ENCODE assay signal across 2 cellular contexts in the genomic region with DNA sequence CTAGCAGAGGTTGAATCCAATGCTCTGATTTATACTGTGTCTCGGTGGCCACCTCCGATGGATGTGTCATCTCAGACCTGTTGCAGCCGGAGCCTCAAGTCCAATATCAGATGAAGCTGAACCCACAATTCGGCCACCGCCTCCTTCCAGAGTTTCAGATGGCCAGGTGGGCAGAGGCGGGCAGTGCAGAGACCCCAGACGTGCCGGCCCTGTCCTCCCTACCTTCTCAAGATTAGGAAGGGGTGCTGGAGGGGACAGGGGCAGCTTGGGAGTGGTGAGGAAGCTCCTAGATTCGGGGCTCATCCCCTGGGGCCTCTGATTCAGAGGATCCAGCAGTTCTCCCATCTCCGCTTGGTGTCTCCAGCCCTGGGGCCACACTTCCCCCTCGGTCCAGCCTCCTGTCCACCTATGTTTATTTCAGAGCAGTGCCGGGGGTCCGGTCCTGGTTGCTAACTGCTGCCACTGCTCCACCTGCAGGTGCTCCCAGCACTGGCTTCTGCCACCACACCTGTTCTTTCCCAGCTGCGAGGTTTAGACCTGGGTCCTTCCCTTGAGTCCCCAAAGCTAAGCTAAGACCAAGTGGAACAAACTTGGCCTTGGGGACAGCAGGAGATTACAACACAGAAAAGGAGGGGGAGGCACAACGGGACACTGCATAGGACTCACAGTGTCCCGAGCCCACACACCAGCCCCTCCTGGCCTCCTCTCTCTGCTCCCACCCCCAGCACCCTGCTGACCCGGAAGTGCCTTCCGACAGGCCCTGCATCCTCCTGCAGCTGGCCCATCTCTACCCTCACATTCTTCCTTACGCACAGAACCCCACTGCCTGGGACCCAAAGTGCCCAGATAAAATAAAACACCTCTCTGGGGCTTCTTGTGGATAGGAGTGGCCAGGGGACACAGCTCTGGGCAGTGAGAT.
TF ChIP-seq lines count a peak whose summit lies in the region.

No MANE protein-coding gene starts in this region.

TF ChIP-seq in SK-N-SH, 30 proteins besides CTCF, POLR2A, EP300 and RAD21 (continued from another document):
- TF ChIP-seq, protein P1, sequence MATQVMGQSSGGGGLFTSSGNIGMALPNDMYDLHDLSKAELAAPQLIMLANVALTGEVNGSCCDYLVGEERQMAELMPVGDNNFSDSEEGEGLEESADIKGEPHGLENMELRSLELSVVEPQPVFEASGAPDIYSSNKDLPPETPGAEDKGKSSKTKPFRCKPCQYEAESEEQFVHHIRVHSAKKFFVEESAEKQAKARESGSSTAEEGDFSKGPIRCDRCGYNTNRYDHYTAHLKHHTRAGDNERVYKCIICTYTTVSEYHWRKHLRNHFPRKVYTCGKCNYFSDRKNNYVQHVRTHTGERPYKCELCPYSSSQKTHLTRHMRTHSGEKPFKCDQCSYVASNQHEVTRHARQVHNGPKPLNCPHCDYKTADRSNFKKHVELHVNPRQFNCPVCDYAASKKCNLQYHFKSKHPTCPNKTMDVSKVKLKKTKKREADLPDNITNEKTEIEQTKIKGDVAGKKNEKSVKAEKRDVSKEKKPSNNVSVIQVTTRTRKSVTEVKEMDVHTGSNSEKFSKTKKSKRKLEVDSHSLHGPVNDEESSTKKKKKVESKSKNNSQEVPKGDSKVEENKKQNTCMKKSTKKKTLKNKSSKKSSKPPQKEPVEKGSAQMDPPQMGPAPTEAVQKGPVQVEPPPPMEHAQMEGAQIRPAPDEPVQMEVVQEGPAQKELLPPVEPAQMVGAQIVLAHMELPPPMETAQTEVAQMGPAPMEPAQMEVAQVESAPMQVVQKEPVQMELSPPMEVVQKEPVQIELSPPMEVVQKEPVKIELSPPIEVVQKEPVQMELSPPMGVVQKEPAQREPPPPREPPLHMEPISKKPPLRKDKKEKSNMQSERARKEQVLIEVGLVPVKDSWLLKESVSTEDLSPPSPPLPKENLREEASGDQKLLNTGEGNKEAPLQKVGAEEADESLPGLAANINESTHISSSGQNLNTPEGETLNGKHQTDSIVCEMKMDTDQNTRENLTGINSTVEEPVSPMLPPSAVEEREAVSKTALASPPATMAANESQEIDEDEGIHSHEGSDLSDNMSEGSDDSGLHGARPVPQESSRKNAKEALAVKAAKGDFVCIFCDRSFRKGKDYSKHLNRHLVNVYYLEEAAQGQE (IDR thresholded peaks at IDR 0.05; ENCODE audit: low read depth, low read length), result no peak
- no peak for TF ChIP-seq NFIC (IDR thresholded peaks at IDR 0.05; ENCODE audit: borderline replicate concordance)
- TF ChIP-seq, protein P2, sequence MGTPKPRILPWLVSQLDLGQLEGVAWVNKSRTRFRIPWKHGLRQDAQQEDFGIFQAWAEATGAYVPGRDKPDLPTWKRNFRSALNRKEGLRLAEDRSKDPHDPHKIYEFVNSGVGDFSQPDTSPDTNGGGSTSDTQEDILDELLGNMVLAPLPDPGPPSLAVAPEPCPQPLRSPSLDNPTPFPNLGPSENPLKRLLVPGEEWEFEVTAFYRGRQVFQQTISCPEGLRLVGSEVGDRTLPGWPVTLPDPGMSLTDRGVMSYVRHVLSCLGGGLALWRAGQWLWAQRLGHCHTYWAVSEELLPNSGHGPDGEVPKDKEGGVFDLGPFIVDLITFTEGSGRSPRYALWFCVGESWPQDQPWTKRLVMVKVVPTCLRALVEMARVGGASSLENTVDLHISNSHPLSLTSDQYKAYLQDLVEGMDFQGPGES (IDR thresholded peaks at IDR 0.05; ENCODE audit: low read depth, low read length), result no peak
- TF ChIP-seq NRF1 (IDR thresholded peaks at IDR 0.05; ENCODE audit: low read depth, low read length), result no peak
- TF ChIP-seq, protein P3, sequence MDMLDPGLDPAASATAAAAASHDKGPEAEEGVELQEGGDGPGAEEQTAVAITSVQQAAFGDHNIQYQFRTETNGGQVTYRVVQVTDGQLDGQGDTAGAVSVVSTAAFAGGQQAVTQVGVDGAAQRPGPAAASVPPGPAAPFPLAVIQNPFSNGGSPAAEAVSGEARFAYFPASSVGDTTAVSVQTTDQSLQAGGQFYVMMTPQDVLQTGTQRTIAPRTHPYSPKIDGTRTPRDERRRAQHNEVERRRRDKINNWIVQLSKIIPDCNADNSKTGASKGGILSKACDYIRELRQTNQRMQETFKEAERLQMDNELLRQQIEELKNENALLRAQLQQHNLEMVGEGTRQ (IDR thresholded peaks at IDR 0.05; ENCODE audit: borderline replicate concordance, low read depth, low read length), result no peak
- TF ChIP-seq TCF12 (IDR thresholded peaks at IDR 0.05), result no peak
- TF ChIP-seq TEAD4 (IDR thresholded peaks at IDR 0.05; ENCODE audit: borderline replicate concordance, insufficient read depth), result no peak
- TF ChIP-seq, protein P4, sequence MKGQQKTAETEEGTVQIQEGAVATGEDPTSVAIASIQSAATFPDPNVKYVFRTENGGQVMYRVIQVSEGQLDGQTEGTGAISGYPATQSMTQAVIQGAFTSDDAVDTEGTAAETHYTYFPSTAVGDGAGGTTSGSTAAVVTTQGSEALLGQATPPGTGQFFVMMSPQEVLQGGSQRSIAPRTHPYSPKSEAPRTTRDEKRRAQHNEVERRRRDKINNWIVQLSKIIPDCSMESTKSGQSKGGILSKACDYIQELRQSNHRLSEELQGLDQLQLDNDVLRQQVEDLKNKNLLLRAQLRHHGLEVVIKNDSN (IDR thresholded peaks at IDR 0.05; ENCODE audit: borderline replicate concordance, low read depth), result no peak
- TF ChIP-seq MEF2A (IDR thresholded peaks at IDR 0.05; ENCODE audit: borderline replicate concordance, low read depth), result no peak
- no peak for TF ChIP-seq EZH2phosphoT487 (IDR thresholded peaks at IDR 0.05; ENCODE audit: borderline replicate concordance, low read depth)
- TF ChIP-seq FOSL2 (IDR thresholded peaks at IDR 0.05; ENCODE audit: borderline replicate concordance, low read depth), result no peak
TF ChIP-seq in SK-N-SH: peak in this region for 0.

TF ChIP-seq in SK-N-SH treated with all-trans-retinoic acid at 6 μM for 48 hours, 23 proteins besides CTCF, POLR2A, EP300 and RAD21 (continued from another document):
- TF ChIP-seq, protein P5, sequence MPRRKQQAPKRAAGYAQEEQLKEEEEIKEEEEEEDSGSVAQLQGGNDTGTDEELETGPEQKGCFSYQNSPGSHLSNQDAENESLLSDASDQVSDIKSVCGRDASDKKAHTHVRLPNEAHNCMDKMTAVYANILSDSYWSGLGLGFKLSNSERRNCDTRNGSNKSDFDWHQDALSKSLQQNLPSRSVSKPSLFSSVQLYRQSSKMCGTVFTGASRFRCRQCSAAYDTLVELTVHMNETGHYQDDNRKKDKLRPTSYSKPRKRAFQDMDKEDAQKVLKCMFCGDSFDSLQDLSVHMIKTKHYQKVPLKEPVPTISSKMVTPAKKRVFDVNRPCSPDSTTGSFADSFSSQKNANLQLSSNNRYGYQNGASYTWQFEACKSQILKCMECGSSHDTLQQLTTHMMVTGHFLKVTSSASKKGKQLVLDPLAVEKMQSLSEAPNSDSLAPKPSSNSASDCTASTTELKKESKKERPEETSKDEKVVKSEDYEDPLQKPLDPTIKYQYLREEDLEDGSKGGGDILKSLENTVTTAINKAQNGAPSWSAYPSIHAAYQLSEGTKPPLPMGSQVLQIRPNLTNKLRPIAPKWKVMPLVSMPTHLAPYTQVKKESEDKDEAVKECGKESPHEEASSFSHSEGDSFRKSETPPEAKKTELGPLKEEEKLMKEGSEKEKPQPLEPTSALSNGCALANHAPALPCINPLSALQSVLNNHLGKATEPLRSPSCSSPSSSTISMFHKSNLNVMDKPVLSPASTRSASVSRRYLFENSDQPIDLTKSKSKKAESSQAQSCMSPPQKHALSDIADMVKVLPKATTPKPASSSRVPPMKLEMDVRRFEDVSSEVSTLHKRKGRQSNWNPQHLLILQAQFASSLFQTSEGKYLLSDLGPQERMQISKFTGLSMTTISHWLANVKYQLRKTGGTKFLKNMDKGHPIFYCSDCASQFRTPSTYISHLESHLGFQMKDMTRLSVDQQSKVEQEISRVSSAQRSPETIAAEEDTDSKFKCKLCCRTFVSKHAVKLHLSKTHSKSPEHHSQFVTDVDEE (CRISPR knock-in tag; IDR thresholded peaks at IDR 0.05), result no peak
- no peak for TF ChIP-seq ARNTL (CRISPR knock-in tag; IDR thresholded peaks at IDR 0.05; ENCODE audit: borderline replicate concordance, low read depth)
- TF ChIP-seq, protein P6, sequence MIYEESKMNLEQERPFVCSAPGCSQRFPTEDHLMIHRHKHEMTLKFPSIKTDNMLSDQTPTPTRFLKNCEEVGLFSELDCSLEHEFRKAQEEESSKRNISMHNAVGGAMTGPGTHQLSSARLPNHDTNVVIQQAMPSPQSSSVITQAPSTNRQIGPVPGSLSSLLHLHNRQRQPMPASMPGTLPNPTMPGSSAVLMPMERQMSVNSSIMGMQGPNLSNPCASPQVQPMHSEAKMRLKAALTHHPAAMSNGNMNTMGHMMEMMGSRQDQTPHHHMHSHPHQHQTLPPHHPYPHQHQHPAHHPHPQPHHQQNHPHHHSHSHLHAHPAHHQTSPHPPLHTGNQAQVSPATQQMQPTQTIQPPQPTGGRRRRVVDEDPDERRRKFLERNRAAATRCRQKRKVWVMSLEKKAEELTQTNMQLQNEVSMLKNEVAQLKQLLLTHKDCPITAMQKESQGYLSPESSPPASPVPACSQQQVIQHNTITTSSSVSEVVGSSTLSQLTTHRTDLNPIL (CRISPR knock-in tag; IDR thresholded peaks at IDR 0.05; ENCODE audit: low read depth), result no peak
- TF ChIP-seq, protein P7, sequence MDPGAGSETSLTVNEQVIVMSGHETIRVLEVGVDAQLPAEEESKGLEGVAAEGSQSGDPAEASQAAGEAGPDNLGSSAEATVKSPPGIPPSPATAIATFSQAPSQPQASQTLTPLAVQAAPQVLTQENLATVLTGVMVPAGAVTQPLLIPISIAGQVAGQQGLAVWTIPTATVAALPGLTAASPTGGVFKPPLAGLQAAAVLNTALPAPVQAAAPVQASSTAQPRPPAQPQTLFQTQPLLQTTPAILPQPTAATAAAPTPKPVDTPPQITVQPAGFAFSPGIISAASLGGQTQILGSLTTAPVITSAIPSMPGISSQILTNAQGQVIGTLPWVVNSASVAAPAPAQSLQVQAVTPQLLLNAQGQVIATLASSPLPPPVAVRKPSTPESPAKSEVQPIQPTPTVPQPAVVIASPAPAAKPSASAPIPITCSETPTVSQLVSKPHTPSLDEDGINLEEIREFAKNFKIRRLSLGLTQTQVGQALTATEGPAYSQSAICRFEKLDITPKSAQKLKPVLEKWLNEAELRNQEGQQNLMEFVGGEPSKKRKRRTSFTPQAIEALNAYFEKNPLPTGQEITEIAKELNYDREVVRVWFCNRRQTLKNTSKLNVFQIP (CRISPR knock-in tag; IDR thresholded peaks at IDR 0.05; ENCODE audit: borderline replicate concordance, low read depth), result no peak
- TF ChIP-seq, protein P8, sequence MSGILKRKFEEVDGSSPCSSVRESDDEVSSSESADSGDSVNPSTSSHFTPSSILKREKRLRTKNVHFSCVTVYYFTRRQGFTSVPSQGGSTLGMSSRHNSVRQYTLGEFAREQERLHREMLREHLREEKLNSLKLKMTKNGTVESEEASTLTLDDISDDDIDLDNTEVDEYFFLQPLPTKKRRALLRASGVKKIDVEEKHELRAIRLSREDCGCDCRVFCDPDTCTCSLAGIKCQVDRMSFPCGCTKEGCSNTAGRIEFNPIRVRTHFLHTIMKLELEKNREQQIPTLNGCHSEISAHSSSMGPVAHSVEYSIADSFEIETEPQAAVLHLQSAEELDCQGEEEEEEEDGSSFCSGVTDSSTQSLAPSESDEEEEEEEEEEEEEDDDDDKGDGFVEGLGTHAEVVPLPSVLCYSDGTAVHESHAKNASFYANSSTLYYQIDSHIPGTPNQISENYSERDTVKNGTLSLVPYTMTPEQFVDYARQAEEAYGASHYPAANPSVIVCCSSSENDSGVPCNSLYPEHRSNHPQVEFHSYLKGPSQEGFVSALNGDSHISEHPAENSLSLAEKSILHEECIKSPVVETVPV (CRISPR knock-in tag; IDR thresholded peaks at IDR 0.05), result no peak
